Comparison of ENCODE assay signal across 2 cellular contexts in genomic region chr11:68904458-68904847, GRCh38.
TF ChIP-seq lines count a peak whose summit lies in the region.

No MANE protein-coding gene starts in this region.

TF ChIP-seq in H1, 55 proteins besides CTCF, POLR2A, EP300 and RAD21:
- TF ChIP-seq SRF (IDR thresholded peaks at IDR 0.05; ENCODE audit: low read depth, low read length): no peak
- TF ChIP-seq SP4 (IDR thresholded peaks at IDR 0.05; ENCODE audit: low read length): no peak
- no peak for TF ChIP-seq SP1 (IDR thresholded peaks at IDR 0.05; ENCODE audit: low read depth, low read length)
- no peak for TF ChIP-seq GABPA (IDR thresholded peaks at IDR 0.05; ENCODE audit: borderline replicate concordance, insufficient read depth, low read length)
- no peak for TF ChIP-seq JUND (IDR thresholded peaks at IDR 0.05; ENCODE audit: low read length)
- no peak for TF ChIP-seq POLR2AphosphoS5 (IDR thresholded peaks at IDR 0.05; ENCODE audit: low read depth, low read length)
- TF ChIP-seq BCL11A (IDR thresholded peaks at IDR 0.05; ENCODE audit: low read depth in 2 of 2, low read length in 2 of 2): no peak
- no peak for TF ChIP-seq CHD7 (IDR thresholded peaks at IDR 0.05; ENCODE audit: insufficient replicate concordance, low read length)
- no peak for TF ChIP-seq EZH2 (IDR thresholded peaks at IDR 0.05; ENCODE audit: low read depth, low read length, severe bottlenecking)
- TF ChIP-seq FOSL1 (IDR thresholded peaks at IDR 0.05; ENCODE audit: insufficient read depth, low read depth, low read length): no peak
- no peak for TF ChIP-seq RBBP5 (IDR thresholded peaks at IDR 0.05; ENCODE audit: borderline replicate concordance, low read depth, low read length)
- TF ChIP-seq KDM1A (IDR thresholded peaks at IDR 0.05; ENCODE audit: borderline replicate concordance, low read length): no peak
- TF ChIP-seq SIX5 (IDR thresholded peaks at IDR 0.05; ENCODE audit: low read depth, low read length): no peak

TF ChIP-seq in neural cell, 6 proteins besides CTCF, POLR2A, EP300 and RAD21:
- TF ChIP-seq SMC3 (conservative IDR thresholded peaks at IDR 0.05; ENCODE audit: poor library complexity) (no peak), EZH2 (IDR thresholded peaks at IDR 0.05; ENCODE audit: borderline replicate concordance, insufficient read depth, low read length, poor library complexity, severe bottlenecking) (no peak), MXI1 (conservative IDR thresholded peaks at IDR 0.05; ENCODE audit: poor library complexity, severe bottlenecking) (no peak), TAF1 (IDR thresholded peaks at IDR 0.05; ENCODE audit: low read depth) (no peak)
